8 cellular contexts compared by ENCODE assay signal in genomic region chr17:49414622-49415350, GRCh38. TPM values are rescaled to one million over a fixed set of nuclear protein-coding genes. Genes with fewer than 3 reads are reported as not detected.
DNase-seq lines count a peak whose midpoint lies in the region; ATAC-seq and TF ChIP-seq lines count a peak whose summit lies in the region.

Gene PHB1 (minus strand): TSS chr17:49414882. CDS start chr17:49413264, 1,618 bp downstream.

- H3K4me1 Mint-ChIP-seq in dendritic cell treated with granulocyte-macrophage colony-stimulating factor and Interleukin-4, amounts not matched to agents 40 ng/mL and 50 ng/mL, for 4 days (ENCODE audit: low read depth) = peaks cover 14% of the 10 kb centered on the region

- H3K27ac ChIP-seq in BLaER1 treated with 17β-estradiol and CSF1 and Interleukin-3, amounts not matched to agents 10 nM and 100 nM = peak within 1 kb of the TSS in 10 of 11 experiments; percentile 26 to 75 (median 62); a peak in 19 of 22 replicates
- H3K27ac ChIP-seq in left lung = peak within 1 kb of the TSS in 1 of 2 donors; percentile 63

- TF ChIP-seq CTCF in left lung (IDR thresholded peaks at IDR 0.05) = no peak

- H3K36me3 ChIP-seq in BLaER1 treated with 17β-estradiol and CSF1 and Interleukin-3, amounts not matched to agents 10 nM and 100 nM = peaks cover 34 to 39% (median 35%) of the 10 kb centered on the region in 11 experiments
- H3K36me3 ChIP-seq in left lung = peaks cover 0 to 33% of the 10 kb centered on the region in 2 donors

- H3K4me1 ChIP-seq in BLaER1 treated with 17β-estradiol and CSF1 and Interleukin-3, amounts not matched to agents 10 nM and 100 nM = peaks cover 22 to 55% (median 50%) of the 10 kb centered on the region in 10 experiments
- H3K4me1 ChIP-seq in left lung = peaks cover 5 to 28% of the 10 kb centered on the region in 2 donors

- peak within 1 kb of the TSS; percentile 80 for H3K27ac Mint-ChIP-seq in dendritic cell treated with granulocyte-macrophage colony-stimulating factor and Interleukin-4, amounts not matched to agents 40 ng/mL and 50 ng/mL, for 4 days

- intact Hi-C loops in dendritic cell treated with granulocyte-macrophage colony-stimulating factor and Interleukin-4, amounts not matched to agents 40 ng/mL and 50 ng/mL, for 4 days (cut with micrococcal nuclease) = no loop called here
- intact Hi-C loops in left lung (cut with DNase I) = no loop called here

- H3K36me3 Mint-ChIP-seq in dendritic cell treated with granulocyte-macrophage colony-stimulating factor and Interleukin-4, amounts not matched to agents 40 ng/mL and 50 ng/mL, for 4 days (ENCODE audit: low read depth) = peaks cover 41% of the 10 kb centered on the region

- peak within 1 kb of the TSS; percentile 97 for H3K4me3 Mint-ChIP-seq in dendritic cell treated with granulocyte-macrophage colony-stimulating factor and Interleukin-4, amounts not matched to agents 40 ng/mL and 50 ng/mL, for 4 days

- H3K4me2 ChIP-seq in BLaER1 treated with 17β-estradiol and CSF1 and Interleukin-3, amounts not matched to agents 10 nM and 100 nM = peak within 1 kb of the TSS; percentile 85 to 97 (median 93)

- no peaks in the 10 kb centered on the region for H3K9me3 Mint-ChIP-seq in dendritic cell treated with granulocyte-macrophage colony-stimulating factor and Interleukin-4, amounts not matched to agents 40 ng/mL and 50 ng/mL, for 4 days

- H4K20me1 ChIP-seq in BLaER1 treated with 17β-estradiol and CSF1 and Interleukin-3, amounts not matched to agents 10 nM and 100 nM = peaks cover 0 to 15% (median 0%) of the 10 kb centered on the region in 11 experiments; a peak in 4 of 22 replicates

- peaks cover 6 to 14% (median 8%) of the 10 kb centered on the region in 11 experiments; a peak in 21 of 22 replicates for H3K9me3 ChIP-seq in BLaER1 treated with 17β-estradiol and CSF1 and Interleukin-3, amounts not matched to agents 10 nM and 100 nM (replicated peaks in 1 of 11)
- H3K9me3 ChIP-seq in left lung = no peaks in the 10 kb centered on the region

- peak within 1 kb of the TSS; percentile 79 to 99 (median 88) for H3K4me3 ChIP-seq in BLaER1 treated with 17β-estradiol and CSF1 and Interleukin-3, amounts not matched to agents 10 nM and 100 nM
- H3K4me3 ChIP-seq in left lung = peak within 1 kb of the TSS; percentile 76 to 87

- H3K27me3 ChIP-seq in BLaER1 treated with 17β-estradiol and CSF1 and Interleukin-3, amounts not matched to agents 10 nM and 100 nM = no peaks in the 10 kb centered on the region
- H3K27me3 ChIP-seq in left lung = no peaks in the 10 kb centered on the region

- peak; percentile 97 for ATAC-seq in GM19351 (IDR thresholded peaks at IDR 0.05; ENCODE audit: unreplicated experiment)
- ATAC-seq in HG03521 (IDR thresholded peaks at IDR 0.05; ENCODE audit: unreplicated experiment) = peak; percentile 97
- peak; percentile 100 for ATAC-seq in left lung

- peaks cover 9% of the 10 kb centered on the region for H3K27me3 Mint-ChIP-seq in dendritic cell treated with granulocyte-macrophage colony-stimulating factor and Interleukin-4, amounts not matched to agents 40 ng/mL and 50 ng/mL, for 4 days

- H3K9ac ChIP-seq in BLaER1 treated with 17β-estradiol and CSF1 and Interleukin-3, amounts not matched to agents 10 nM and 100 nM = peak within 1 kb of the TSS; percentile 71 to 88 (median 80)

- DNase-seq in NCI-H748 (lab: John Stamatoyannopoulos, UW; ENCODE audit: unreplicated experiment) = peak; percentile 99
- DNase-seq in activated CD4-positive, alpha-beta T cell treated with anti-CD3 and anti-CD28 coated beads, Interleukin-2, amount 50 U/mL, for 1 hour = peak; percentile 95
- DNase-seq in left lung = peak; percentile 95 to 96
- DNase-seq in stimulated activated CD4-positive, alpha-beta T cell treated with anti-CD3 and anti-CD28 coated beads, Interleukin-2, amount 100 ng/mL, for 48 hours = peak; percentile 88 to 91

RNA-seq across cellular contexts. Expression of gene PHB1, which starts in this region (rescaled TPM):
- 100 to 1,000 TPM; 146 to 171 TPM for total RNA-seq in left lung
